18 cellular contexts compared by ENCODE assay signal in the genomic region with DNA sequence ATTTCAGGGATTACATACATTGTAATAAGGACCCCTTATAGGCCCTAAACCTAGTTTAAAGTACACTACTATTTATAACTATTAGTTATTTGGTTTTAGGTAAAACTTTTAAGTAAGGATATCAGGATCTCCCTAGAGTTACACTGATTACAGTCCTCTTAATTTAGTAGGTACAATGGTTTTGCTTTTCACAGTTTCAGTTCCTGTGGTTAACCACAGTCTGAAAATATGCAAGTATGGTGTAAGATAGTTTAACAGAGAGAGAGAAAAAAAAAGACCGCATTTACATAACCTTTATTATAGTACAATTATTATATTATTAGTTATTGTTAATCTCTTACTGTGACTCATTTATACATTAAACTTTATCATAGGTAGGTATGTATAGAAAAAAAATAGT.
DNase-seq lines count a peak whose midpoint lies in the region; ATAC-seq and TF ChIP-seq lines count a peak whose summit lies in the region.
"Had no signal": no experiment of that assay in that cellular context is flagged by ENCODE, and none has a peak within 500 bp of the region (broad histone marks: within the 10 kb centered on the region; RNA-seq: fewer than 3 reads in every experiment).

No MANE protein-coding gene starts in this region.

- WGBS in esophagus squamous epithelium, 2 donors, result 62 to 63% methylated on average over 1 of the region's 1 CpG

- in situ Hi-C loops in GM13976 (cut with MboI; ENCODE audit: low sequenced_read_pairs, unreplicated experiment), result no loop called here

- DNase-seq in RPMI8226 (peak; percentile 25), GM13976 (ENCODE audit: low spot score) (no peak), activated gamma-delta T cell (lab: John Stamatoyannopoulos, UW) (no peak), left lobe of liver (ENCODE audit: low spot score) (no peak), esophagus squamous epithelium (lab: John Stamatoyannopoulos, UW) (no peak)
- DNase-seq: activated naive CD8-positive, alpha-beta T cell treated with anti-CD3 and anti-CD28 coated beads, Interleukin-2, amount 50 U/mL, for 24 hours; dermis blood vessel endothelial cell; DMS79; immature natural killer cell; mucosa of descending colon; stimulated activated CD4-positive, alpha-beta T cell treated with anti-CD3 and anti-CD28 coated beads, Interleukin-2, amount 100 ng/mL, for 48 hours; stimulated activated naive CD4-positive, alpha-beta T cell treated with Interleukin-2 at 50 U/mL for 16 hours; WERI-Rb-1 had no signal

- H3K9me3 ChIP-seq in esophagus squamous epithelium, result no peaks in the 10 kb centered on the region
- H3K9me3 ChIP-seq: prostate gland had no signal

- no peaks in the 10 kb centered on the region for H3K27me3 ChIP-seq in esophagus squamous epithelium

- H3K4me3 ChIP-seq in esophagus squamous epithelium, result no peak overlapping the region
- H3K4me3 ChIP-seq: mucosa of descending colon, prostate gland had no signal

- peaks cover 0 to 16% (median 0%) of the 10 kb centered on the region in 3 donors for H3K4me1 ChIP-seq in esophagus squamous epithelium
- H3K4me1 ChIP-seq: prostate gland had no signal

- H3K27ac ChIP-seq in esophagus squamous epithelium, result no peak overlapping the region
- H3K27ac ChIP-seq: prostate gland, WERI-Rb-1 had no signal

- TF ChIP-seq CTCF in GM13976 (IDR thresholded peaks at IDR 0.05; ENCODE audit: borderline replicate concordance, control extremely low read depth, extremely low read depth, insufficient read depth, missing control alignments) (no peak), esophagus squamous epithelium (IDR thresholded peaks at IDR 0.05) (no peak)

- ATAC-seq in GM18519 (IDR thresholded peaks at IDR 0.05; ENCODE audit: low FRiP score, unreplicated experiment) (peak; percentile 91), GM21576 (IDR thresholded peaks at IDR 0.05; ENCODE audit: unreplicated experiment) (peak; percentile 79), HG03159 (IDR thresholded peaks at IDR 0.05; ENCODE audit: unreplicated experiment) (peak; percentile 91), left lobe of liver (no peak)
- ATAC-seq: activated naive CD8-positive, alpha-beta T cell treated with anti-CD3 and anti-CD28 coated beads, Interleukin-2, amount 50 U/mL, for 24 hours; HCT116; mucosa of descending colon had no signal

- no peaks in the 10 kb centered on the region for H3K36me3 ChIP-seq in esophagus squamous epithelium
- H3K36me3 ChIP-seq: prostate gland, WERI-Rb-1 had no signal

- intact Hi-C loops in esophagus squamous epithelium (cut with DNase I), result no loop called here

- no peak for TF ChIP-seq POLR2A in esophagus squamous epithelium (IDR thresholded peaks at IDR 0.05)
